In genomic region chr9:132412089-132412488, GRCh38 we compare ENCODE assay signal across 8 cellular contexts. TPM values are rescaled to one million over a fixed set of nuclear protein-coding genes. Genes with fewer than 3 reads are reported as not detected.
DNase-seq lines count a peak whose midpoint lies in the region; ATAC-seq, FAIRE-seq and TF ChIP-seq lines count a peak whose summit lies in the region.

No MANE protein-coding gene starts in this region.

- H3K79me2 ChIP-seq in K562 (ENCODE audit: control insufficient read depth, insufficient read depth, low read length): no peaks in the 10 kb centered on the region

- H3K4me1 Mint-ChIP-seq in MCF 10A (ENCODE audit: insufficient read depth, unreplicated experiment): peaks cover 6% of the 10 kb centered on the region
- peaks cover 14% of the 10 kb centered on the region for H3K4me1 Mint-ChIP-seq in nephron progenitor cell

- CTCF ChIA-PET in MCF 10A (lab: Yijun Ruan, JAX) (interaction anchor here (0.6 to 1.4 kb wide), 10 partner anchors 12 to 812 kb away, joined by 3 to 12 read pairs (median 3); no protein-coding TSS in a partner anchor), K562 (lab: Yijun Ruan, JAX; ENCODE audit: low intra/inter-chr PET ratio) (interaction anchor here (0.7 to 3.3 kb wide), 4 partner anchors 90 to 388 kb away, joined by 3 to 33 read pairs (median 14); no protein-coding TSS in a partner anchor)

- no TSS peak for BruUV-seq in MCF 10A (replicated peaks; lab: Mats Ljungman, UMichigan)
- BruUV-seq in K562 (replicated peaks; lab: Mats Ljungman, UMichigan): no TSS peak

- H3K27me3 Mint-ChIP-seq in MCF 10A (ENCODE audit: insufficient read depth, unreplicated experiment) (peaks cover 43% of the 10 kb centered on the region), nephron progenitor cell (ENCODE audit: low read depth, poor library complexity) (peaks cover 94% of the 10 kb centered on the region)

- FAIRE-seq in K562 (lab: Jason Lieb, UNC) (peak; percentile 71), GM12891 (lab: Jason Lieb, UNC) (no peak)

- H3K4me2 ChIP-seq in K562 (ENCODE audit: insufficient read depth, low read length): no peak overlapping the region

- peaks cover 3% of the 10 kb centered on the region; the same call in 1 of the 2 replicates for H4K20me1 ChIP-seq in K562 (replicated peaks; ENCODE audit: control insufficient read depth, insufficient read depth, low read length)

- peak; percentile 34 to 66 for TF ChIP-seq RAD21 in K562 (CRISPR knock-in tag; conservative IDR thresholded peaks at IDR 0.05 in 1 of 2, IDR thresholded peaks at IDR 0.05 in 1 of 2)

- no peak overlapping the region for H3K9ac ChIP-seq in K562 (ENCODE audit: insufficient read depth in 1 of 2, low read depth in 2 of 2, low read length in 2 of 2)

- ATAC-seq in K562 (peak; percentile 77), HG03439 (IDR thresholded peaks at IDR 0.05; ENCODE audit: unreplicated experiment) (no peak)

- H3K27ac ChIP-seq in breast epithelium (no peak overlapping the region), K562 (ENCODE audit: extremely low read depth, low read depth, low read length) (no peak overlapping the region)

- WGBS in K562 (ENCODE audit: insufficient coverage, low coverage, missing lambda C conversion rate): 3% methylated on average over 8 of the region's 8 CpGs

- in situ Hi-C loops in K562 (cut with MboI): loop anchor here (5.0 to 10.0 kb wide), 2 partner anchors 165 to 553 kb away; no protein-coding TSS in a partner anchor

- no peak overlapping the region for H3K4me3 Mint-ChIP-seq in MCF 10A (ENCODE audit: unreplicated experiment)
- no peak overlapping the region for H3K4me3 Mint-ChIP-seq in nephron progenitor cell

- H3K4me1 ChIP-seq in breast epithelium: peaks cover 0 to 5% of the 10 kb centered on the region in 2 donors
- peaks cover 9 to 17% of the 10 kb centered on the region in 2 experiments; a peak in 4 of 5 replicates for H3K4me1 ChIP-seq in K562 (replicated peaks in 1 of 2; ENCODE audit: control insufficient read depth in 2 of 2, insufficient read depth in 2 of 2, low read length in 2 of 2)

- intact Hi-C loops in MCF 10A (cut with micrococcal nuclease) (loop anchor here (5.0 kb wide), 1 partner anchor 560 kb away; no protein-coding TSS in a partner anchor), breast epithelium (cut with DNase I; ENCODE audit: low total_unique reads) (loop anchor here (10.0 kb wide), 1 partner anchor 223 kb away; no protein-coding TSS in a partner anchor), K562 (cut with micrococcal nuclease) (loop anchor here (1.0 to 10.0 kb wide), 4 partner anchors 95 to 553 kb away; no protein-coding TSS in a partner anchor)

- peak; percentile 18 for TF ChIP-seq CTCF in MCF 10A (IDR thresholded peaks at IDR 0.05; ENCODE audit: unreplicated experiment)
- peak in 1 of 3 donors; percentile 22 for TF ChIP-seq CTCF in breast epithelium (IDR thresholded peaks at IDR 0.05)
- peak; percentile 58 to 76 (median 72) for TF ChIP-seq CTCF in K562 (IDR thresholded peaks at IDR 0.05 in 2 of 3, conservative IDR thresholded peaks at IDR 0.05 in 1 of 3; ENCODE audit: insufficient read depth in 2 of 3, low read depth in 1 of 3, low read length in 3 of 3)
- peak; percentile 70 for TF ChIP-seq CTCF in nephron progenitor cell (IDR thresholded peaks at IDR 0.05)

- H3K36me3 Mint-ChIP-seq in MCF 10A (ENCODE audit: insufficient read depth, unreplicated experiment) (no peaks in the 10 kb centered on the region), nephron progenitor cell (ENCODE audit: low read depth) (no peaks in the 10 kb centered on the region)

- TF ChIP-seq POLR2A in breast epithelium (IDR thresholded peaks at IDR 0.05) (no peak), K562 (conservative IDR thresholded peaks at IDR 0.05) (no peak), GM12891 (IDR thresholded peaks at IDR 0.05; ENCODE audit: low read depth, low read length) (no peak)

- H3K36me3 ChIP-seq in breast epithelium (no peaks in the 10 kb centered on the region), K562 (ENCODE audit: control insufficient read depth, insufficient read depth, low read length) (no peaks in the 10 kb centered on the region)

- TF ChIP-seq EP300 in K562 (IDR thresholded peaks at IDR 0.05; ENCODE audit: low read length): no peak

- H3K9me3 Mint-ChIP-seq in MCF 10A (ENCODE audit: unreplicated experiment): no peaks in the 10 kb centered on the region
- no peaks in the 10 kb centered on the region for H3K9me3 Mint-ChIP-seq in nephron progenitor cell

- H3K9me3 ChIP-seq in breast epithelium (no peaks in the 10 kb centered on the region), K562 (replicated peaks; ENCODE audit: control insufficient read depth, insufficient read depth, low read depth, low read length) (no peaks in the 10 kb centered on the region)

- H3K27ac Mint-ChIP-seq in MCF 10A (ENCODE audit: low read depth, unreplicated experiment) (no peak overlapping the region), nephron progenitor cell (no peak overlapping the region)

- no peak overlapping the region for H2AFZ ChIP-seq in K562 (ENCODE audit: low read depth, low read length)

- H3K4me3 ChIP-seq in breast epithelium (no peak overlapping the region), K562 (no peak overlapping the region)

- DNase-seq in MCF 10A (ENCODE audit: unreplicated experiment) (peak; percentile 18), breast epithelium (ENCODE audit: low spot score in 2 of 2) (no peak), NCI-H526 treated with DMSO at 0.1 percent for 48 hours (lab: John Stamatoyannopoulos, UW) (peak; percentile 22), K562 (ENCODE audit: extremely low read depth in 1 of 4, low spot score in 3 of 4) (peak; percentile 43 to 49 (median 48)), nephron progenitor cell (peak; percentile 61), GM12891 (ENCODE audit: insufficient read length, low spot score) (no peak), epidermal melanocyte (ENCODE audit: insufficient read length, low spot score) (no peak)

- POLR2A ChIA-PET in MCF 10A (lab: Yijun Ruan, JAX) (interaction anchor here (0.6 kb wide), 1 partner anchor 375 kb away, joined by 3 read pairs; no protein-coding TSS in a partner anchor), K562 (lab: Yijun Ruan, JAX) (no interaction called here)

- H3K9me1 ChIP-seq in K562 (ENCODE audit: control insufficient read depth, insufficient read depth, low read length): no peaks in the 10 kb centered on the region

- peaks cover 5 to 51% of the 10 kb centered on the region in 2 donors for H3K27me3 ChIP-seq in breast epithelium
- H3K27me3 ChIP-seq in K562 (ENCODE audit: control insufficient read depth in 2 of 2, insufficient read depth in 2 of 2, low read length in 2 of 2): peaks cover 23 to 34% of the 10 kb centered on the region in 2 experiments

RNA-seq across cellular contexts. Expression of gene CFAP77, which starts 2.1 kb away (rescaled TPM):
- total RNA-seq in MCF 10A (2022) (not detected in 2 replicates), breast epithelium (not detected), K562 (2014; rRNA removed) (not detected in 2 replicates), K562 (2014; rRNA removed; fragmentation: Illumina TruSeq; extraction: Trizol) (not detected in 2 replicates), K562 (2015; rRNA removed; fragmentation: Illumina TruSeq; extraction: Trizol) (not detected in 2 replicates), K562 (2021) (not detected in 2 replicates)
- not detected in 2 replicates for total RNA-seq in K562 (2011; cell fraction: chromatin; rRNA removed; ENCODE audit: low replicate concordance)
- total RNA-seq in K562 (2011; cell fraction: nucleolus; rRNA removed): not detected in 2 replicates
- total RNA-seq in K562 (2011; cell fraction: nucleoplasm; rRNA removed): not detected in 2 replicates
- polyA plus RNA-seq in K562 (2011; rRNA removed) (not detected in 2 replicates), K562 (2014; fragmentation: Illumina TruSeq; extraction: Trizol) (not detected in 2 replicates), K562 (2014; fragmentation: Nextera tagmentation; extraction: Ambion mirVana) (not detected), K562 (2014; rRNA removed) (not detected in 2 replicates)
- not detected in 2 replicates for polyA plus RNA-seq in K562 (2011; cell fraction: cytosol; rRNA removed)
- polyA plus RNA-seq in K562 (2011; cell fraction: nucleus; rRNA removed): not detected in 2 replicates
- polyA plus RNA-seq in K562 (2012): not detected in 2 replicates
- not detected in 2 replicates for polyA minus RNA-seq in K562 (2011; rRNA and poly(A)+ RNA removed)
- not detected in 2 replicates for polyA minus RNA-seq in K562 (2011; cell fraction: cytosol; rRNA and poly(A)+ RNA removed)
- polyA minus RNA-seq in K562 (2011; cell fraction: nucleus; rRNA and poly(A)+ RNA removed): not detected in 2 replicates
- not detected for polyA plus RNA-seq in GM12891 (2012; ENCODE audit: low read depth, missing spikeins)

RNA-seq across cellular contexts. Expression of gene TTF1, which starts 5.4 kb away (rescaled TPM):
- 9.7 and 10.6 TPM in 2 replicates for total RNA-seq in MCF 10A (2022)
- total RNA-seq in breast epithelium: 10 to 100 TPM; 11.2 to 18.0 (median 16.8) TPM
- 7.8 and 26.1 TPM in 2 replicates for total RNA-seq in K562 (2011; cell fraction: chromatin; rRNA removed; ENCODE audit: low replicate concordance)
- total RNA-seq in K562 (2011; cell fraction: nucleolus; rRNA removed): 4.6 and 4.8 TPM in 2 replicates
- total RNA-seq in K562 (2011; cell fraction: nucleoplasm; rRNA removed): 5.7 and 6.5 TPM in 2 replicates
- total RNA-seq in K562 (2014; rRNA removed): 11.1 and 16.3 TPM in 2 replicates
- total RNA-seq in K562 (2014; rRNA removed; fragmentation: Illumina TruSeq; extraction: Trizol): 17.7 and 20.0 TPM in 2 replicates
- total RNA-seq in K562 (2015; rRNA removed; fragmentation: Illumina TruSeq; extraction: Trizol): 15.8 and 18.5 TPM in 2 replicates
- 12.0 and 13.3 TPM in 2 replicates for total RNA-seq in K562 (2021)
- 9.0 and 15.0 TPM in 2 replicates for polyA plus RNA-seq in K562 (2011; rRNA removed)
- polyA plus RNA-seq in K562 (2011; cell fraction: cytosol; rRNA removed): 3.9 and 5.0 TPM in 2 replicates
- 3.1 and 3.7 TPM in 2 replicates for polyA plus RNA-seq in K562 (2011; cell fraction: nucleus; rRNA removed)
- 11.0 and 14.5 TPM in 2 replicates for polyA plus RNA-seq in K562 (2012)
- polyA plus RNA-seq in K562 (2014; fragmentation: Illumina TruSeq; extraction: Trizol): 16.2 and 17.4 TPM in 2 replicates
- polyA plus RNA-seq in K562 (2014; fragmentation: Nextera tagmentation; extraction: Ambion mirVana): 10 to 100 TPM in 1 of 2 experiments, 1 to 10 TPM in 1; 9.0 to 12.4 TPM
- polyA plus RNA-seq in K562 (2014; rRNA removed): 15.8 and 19.4 TPM in 2 replicates
- polyA minus RNA-seq in K562 (2011; rRNA and poly(A)+ RNA removed): 11.7 and 11.8 TPM in 2 replicates
- polyA minus RNA-seq in K562 (2011; cell fraction: cytosol; rRNA and poly(A)+ RNA removed): 3.5 and 4.3 TPM in 2 replicates
- polyA minus RNA-seq in K562 (2011; cell fraction: nucleus; rRNA and poly(A)+ RNA removed): 4.2 and 6.6 TPM in 2 replicates
- 11.8 TPM for polyA plus RNA-seq in GM12891 (2012; ENCODE audit: low read depth, missing spikeins)

RNA-seq across cellular contexts. Expression of gene SETX, which starts 57.3 kb away (rescaled TPM):
- total RNA-seq in MCF 10A (2022) (41.1 and 44.6 TPM in 2 replicates), breast epithelium (10 to 100 TPM; 56.2 to 83.6 (median 80.3) TPM), K562 (2014; rRNA removed) (27.0 and 28.8 TPM in 2 replicates), K562 (2014; rRNA removed; fragmentation: Illumina TruSeq; extraction: Trizol) (45.7 and 53.6 TPM in 2 replicates), K562 (2015; rRNA removed; fragmentation: Illumina TruSeq; extraction: Trizol) (42.9 and 44.0 TPM in 2 replicates), K562 (2021) (26.0 and 28.7 TPM in 2 replicates)
- 58.7 and 203 TPM in 2 replicates for total RNA-seq in K562 (2011; cell fraction: chromatin; rRNA removed; ENCODE audit: low replicate concordance)
- 29.5 and 47.4 TPM in 2 replicates for total RNA-seq in K562 (2011; cell fraction: nucleolus; rRNA removed)
- total RNA-seq in K562 (2011; cell fraction: nucleoplasm; rRNA removed): 73.7 and 74.7 TPM in 2 replicates
- polyA plus RNA-seq in K562 (2011; rRNA removed) (21.5 and 29.3 TPM in 2 replicates), K562 (2014; fragmentation: Illumina TruSeq; extraction: Trizol) (21.8 and 25.1 TPM in 2 replicates), K562 (2014; fragmentation: Nextera tagmentation; extraction: Ambion mirVana) (10 to 100 TPM in 1 of 2 experiments, 1 to 10 TPM in 1; 8.7 to 11.5 TPM), K562 (2014; rRNA removed) (16.4 and 18.6 TPM in 2 replicates)
- polyA plus RNA-seq in K562 (2011; cell fraction: cytosol; rRNA removed): 11.6 and 14.0 TPM in 2 replicates
- 29.5 and 33.8 TPM in 2 replicates for polyA plus RNA-seq in K562 (2011; cell fraction: nucleus; rRNA removed)
- 17.1 and 17.2 TPM in 2 replicates for polyA plus RNA-seq in K562 (2012)
- polyA minus RNA-seq in K562 (2011; rRNA and poly(A)+ RNA removed): 119 and 120 TPM in 2 replicates
- polyA minus RNA-seq in K562 (2011; cell fraction: cytosol; rRNA and poly(A)+ RNA removed): 30.2 and 38.8 TPM in 2 replicates
- polyA minus RNA-seq in K562 (2011; cell fraction: nucleus; rRNA and poly(A)+ RNA removed): 45.5 and 72.8 TPM in 2 replicates
- 18.2 TPM for polyA plus RNA-seq in GM12891 (2012; ENCODE audit: low read depth, missing spikeins)

Comparison
In these comparisons a context has a peak if more than half of its experiments do, and no peak if none do; other contexts are left out.
1. DNase-seq: peak in MCF 10A (single experiment), NCI-H526 treated with DMSO at 0.1 percent for 48 hours (single experiment), K562 (4 of 4) and nephron progenitor cell (single experiment); none in breast epithelium (0 of 2), GM12891 (single experiment) and epidermal melanocyte (single experiment).